ENCODE assay signal across 13 cellular contexts in the genomic region with DNA sequence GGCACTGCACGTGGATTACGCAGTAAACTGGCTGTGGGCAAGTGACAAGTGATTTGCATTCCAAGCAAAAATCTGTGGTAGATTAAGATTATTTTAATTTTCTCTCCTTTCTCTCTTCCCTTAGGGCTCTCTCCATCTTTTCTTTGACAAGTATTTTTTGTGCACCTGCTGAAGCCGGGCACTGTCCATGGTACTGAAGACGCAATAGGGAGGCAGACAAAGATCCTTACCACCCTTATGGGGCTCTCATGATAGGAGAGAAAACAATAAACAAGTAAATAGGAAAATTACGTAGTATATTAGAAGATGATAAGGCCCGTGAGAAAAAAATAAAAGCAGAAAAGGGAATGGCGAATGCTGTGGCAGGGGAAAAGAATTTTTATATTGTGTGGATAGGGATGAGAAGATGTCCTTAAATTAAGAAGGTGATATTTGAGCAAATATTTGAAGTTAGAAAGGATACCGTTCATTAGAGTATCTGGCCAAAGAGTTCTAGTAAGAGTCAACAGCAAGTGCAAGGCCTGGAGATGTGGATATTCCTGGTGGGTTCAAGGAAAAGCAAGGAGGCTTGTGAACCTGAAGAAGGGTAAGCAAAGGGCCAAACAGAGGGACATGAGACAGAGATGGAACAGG.
DNase-seq lines count a peak whose midpoint lies in the region; ATAC-seq, FAIRE-seq and TF ChIP-seq lines count a peak whose summit lies in the region.
"Had no signal": no experiment of that assay in that cellular context is flagged by ENCODE, and none has a peak within 500 bp of the region (broad histone marks: within the 10 kb centered on the region; RNA-seq: fewer than 3 reads in every experiment).

No MANE protein-coding gene starts in this region.

- TF ChIP-seq CTCF in A549 (IDR thresholded peaks at IDR 0.05) (no peak), fibroblast of pulmonary artery (IDR thresholded peaks at IDR 0.05; ENCODE audit: low read length, missing control alignments) (no peak), uterus (IDR thresholded peaks at IDR 0.05) (no peak)

- H3K9me3 ChIP-seq in A549: no peaks in the 10 kb centered on the region
- no peaks in the 10 kb centered on the region for H3K9me3 ChIP-seq in SJCRH30 (replicated peaks)
- H3K9me3 ChIP-seq in uterus: no peaks in the 10 kb centered on the region
- H3K9me3 ChIP-seq: Caco-2 had no signal

- TF ChIP-seq EP300 in A549 (IDR thresholded peaks at IDR 0.05): no peak

- CTCF ChIA-PET in A549 (lab: Yijun Ruan, JAX): no interaction called here
- CTCF ChIA-PET in T-cell (lab: Charles Lee): no interaction called here

- H3K4me3 ChIP-seq in A549: no peak overlapping the region
- no peak overlapping the region for H3K4me3 ChIP-seq in H7 (ENCODE audit: insufficient read depth, low read depth, low read length)
- no peak overlapping the region for H3K4me3 ChIP-seq in SJCRH30
- no peak overlapping the region for H3K4me3 ChIP-seq in fibroblast of pulmonary artery (replicated peaks; ENCODE audit: low read depth, low read length)
- H3K4me3 ChIP-seq in uterus: no peak overlapping the region

- H3K27ac ChIP-seq in A549 (no peak overlapping the region), SJCRH30 (no peak overlapping the region), uterus (no peak overlapping the region)

- H3K4me3 Mint-ChIP-seq in T-cell: no peak overlapping the region
- H3K4me3 Mint-ChIP-seq: T-helper 1 cell treated with Interleukin-12 subunit alpha and Interleukin-12 subunit beta and Interleukin-4 antibody, amounts not matched to agents 30 μg/mL and 1 μg/mL, for 36 hours had no signal

- H3K4me1 ChIP-seq in A549: no peaks in the 10 kb centered on the region
- H3K4me1 ChIP-seq in SJCRH30: no peaks in the 10 kb centered on the region; the same call in 1 of the 2 replicates
- no peaks in the 10 kb centered on the region for H3K4me1 ChIP-seq in uterus
- H3K4me1 ChIP-seq: Caco-2 had no signal

- H3K4me2 ChIP-seq in A549: no peak overlapping the region

- intact Hi-C loops in uterus (cut with DNase I; ENCODE audit: low total_unique reads): no loop called here

- no peaks in the 10 kb centered on the region for H3K4me1 Mint-ChIP-seq in T-cell

- no peaks in the 10 kb centered on the region for H3K27me3 Mint-ChIP-seq in T-cell

- peak in 1 of 2 experiments; percentile 17 for DNase-seq in A549 (ENCODE audit: low read depth in 1 of 2, low spot score in 1 of 2)
- peak; percentile 23 for DNase-seq in H7
- peak; percentile 27 to 56 for DNase-seq in SJCRH30
- DNase-seq in fibroblast of pulmonary artery (ENCODE audit: low read depth): peak; percentile 10
- no peak for DNase-seq in NCI-H2081 (lab: John Stamatoyannopoulos, UW)
- DNase-seq in T-cell: no peak
- DNase-seq in uterus: no peak
- DNase-seq: HCEC 1CT, NCI-H226 had no signal

- no peak for TF ChIP-seq POLR2A in A549 (IDR thresholded peaks at IDR 0.05; ENCODE audit: low read length)
- no peak for TF ChIP-seq POLR2A in uterus (IDR thresholded peaks at IDR 0.05)

- H3K27me3 ChIP-seq in H7 (ENCODE audit: control insufficient read depth, insufficient read depth, low read length) (no peaks in the 10 kb centered on the region), SJCRH30 (no peaks in the 10 kb centered on the region), uterus (no peaks in the 10 kb centered on the region)

- no peak for ATAC-seq in A549
- no peak for ATAC-seq in HG03280 (IDR thresholded peaks at IDR 0.05; ENCODE audit: unreplicated experiment)
- no peak for ATAC-seq in T-cell (replicated peaks in 1 of 4)
- ATAC-seq: left lobe of liver had no signal

- peaks cover 8 to 9% (median 9%) of the 10 kb centered on the region in 3 donors for H3K9me3 Mint-ChIP-seq in T-cell
- H3K9me3 Mint-ChIP-seq: T-helper 1 cell treated with Interleukin-12 subunit alpha and Interleukin-12 subunit beta and Interleukin-4 antibody, amounts not matched to agents 30 μg/mL and 1 μg/mL, for 36 hours had no signal

- H3K36me3 Mint-ChIP-seq in T-cell: no peaks in the 10 kb centered on the region

- no peak for FAIRE-seq in A549 (lab: Jason Lieb, UNC)

- H3K36me3 ChIP-seq in H7 (replicated peaks; ENCODE audit: control insufficient read depth, insufficient read depth, low read length): no peaks in the 10 kb centered on the region
- H3K36me3 ChIP-seq in SJCRH30: no peaks in the 10 kb centered on the region
- H3K36me3 ChIP-seq in uterus: no peaks in the 10 kb centered on the region

- TF ChIP-seq RAD21 in A549 (conservative IDR thresholded peaks at IDR 0.05 in 1 of 2, IDR thresholded peaks at IDR 0.05 in 1 of 2): no peak

- H3K27ac Mint-ChIP-seq in T-cell: no peak overlapping the region
- H3K27ac Mint-ChIP-seq: T-helper 1 cell treated with Interleukin-12 subunit alpha and Interleukin-12 subunit beta and Interleukin-4 antibody, amounts not matched to agents 30 μg/mL and 1 μg/mL, for 36 hours had no signal

- WGBS in A549 (ENCODE audit: missing lambda C conversion rate): 11% methylated on average over 8 of the region's 8 CpGs

- POLR2A ChIA-PET in A549 (lab: Yijun Ruan, JAX) (no interaction called here), T-cell (lab: Charles Lee) (no interaction called here)

TF ChIP-seq in A549, 52 proteins besides CTCF, POLR2A, EP300 and RAD21:
- TF ChIP-seq EHMT2 (IDR thresholded peaks at IDR 0.05; ENCODE audit: low read depth): peak; percentile 82
- no peak for TF ChIP-seq HEYL (CRISPR knock-in tag; IDR thresholded peaks at IDR 0.05)
- TF ChIP-seq SREBF2 (IDR thresholded peaks at IDR 0.05): no peak
- TF ChIP-seq NPAS2 (CRISPR knock-in tag; IDR thresholded peaks at IDR 0.05; ENCODE audit: borderline replicate concordance): no peak
- TF ChIP-seq, protein P1, sequence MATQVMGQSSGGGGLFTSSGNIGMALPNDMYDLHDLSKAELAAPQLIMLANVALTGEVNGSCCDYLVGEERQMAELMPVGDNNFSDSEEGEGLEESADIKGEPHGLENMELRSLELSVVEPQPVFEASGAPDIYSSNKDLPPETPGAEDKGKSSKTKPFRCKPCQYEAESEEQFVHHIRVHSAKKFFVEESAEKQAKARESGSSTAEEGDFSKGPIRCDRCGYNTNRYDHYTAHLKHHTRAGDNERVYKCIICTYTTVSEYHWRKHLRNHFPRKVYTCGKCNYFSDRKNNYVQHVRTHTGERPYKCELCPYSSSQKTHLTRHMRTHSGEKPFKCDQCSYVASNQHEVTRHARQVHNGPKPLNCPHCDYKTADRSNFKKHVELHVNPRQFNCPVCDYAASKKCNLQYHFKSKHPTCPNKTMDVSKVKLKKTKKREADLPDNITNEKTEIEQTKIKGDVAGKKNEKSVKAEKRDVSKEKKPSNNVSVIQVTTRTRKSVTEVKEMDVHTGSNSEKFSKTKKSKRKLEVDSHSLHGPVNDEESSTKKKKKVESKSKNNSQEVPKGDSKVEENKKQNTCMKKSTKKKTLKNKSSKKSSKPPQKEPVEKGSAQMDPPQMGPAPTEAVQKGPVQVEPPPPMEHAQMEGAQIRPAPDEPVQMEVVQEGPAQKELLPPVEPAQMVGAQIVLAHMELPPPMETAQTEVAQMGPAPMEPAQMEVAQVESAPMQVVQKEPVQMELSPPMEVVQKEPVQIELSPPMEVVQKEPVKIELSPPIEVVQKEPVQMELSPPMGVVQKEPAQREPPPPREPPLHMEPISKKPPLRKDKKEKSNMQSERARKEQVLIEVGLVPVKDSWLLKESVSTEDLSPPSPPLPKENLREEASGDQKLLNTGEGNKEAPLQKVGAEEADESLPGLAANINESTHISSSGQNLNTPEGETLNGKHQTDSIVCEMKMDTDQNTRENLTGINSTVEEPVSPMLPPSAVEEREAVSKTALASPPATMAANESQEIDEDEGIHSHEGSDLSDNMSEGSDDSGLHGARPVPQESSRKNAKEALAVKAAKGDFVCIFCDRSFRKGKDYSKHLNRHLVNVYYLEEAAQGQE (IDR thresholded peaks at IDR 0.05): peak; percentile 97
- no peak for TF ChIP-seq FOSL2 (IDR thresholded peaks at IDR 0.05)
- TF ChIP-seq FOSL2 (CRISPR knock-in tag; IDR thresholded peaks at IDR 0.05): no peak

Comparison
In these comparisons a context has a peak if more than half of its experiments do, and no peak if none do; other contexts are left out.
1. DNase-seq: peak in H7 (single experiment), SJCRH30 (2 of 2) and fibroblast of pulmonary artery (single experiment); none in NCI-H2081 (0 of 2), T-cell (0 of 34) and uterus (0 of 2).